ENCODE assay signal across 8 cellular contexts in the genomic region with DNA sequence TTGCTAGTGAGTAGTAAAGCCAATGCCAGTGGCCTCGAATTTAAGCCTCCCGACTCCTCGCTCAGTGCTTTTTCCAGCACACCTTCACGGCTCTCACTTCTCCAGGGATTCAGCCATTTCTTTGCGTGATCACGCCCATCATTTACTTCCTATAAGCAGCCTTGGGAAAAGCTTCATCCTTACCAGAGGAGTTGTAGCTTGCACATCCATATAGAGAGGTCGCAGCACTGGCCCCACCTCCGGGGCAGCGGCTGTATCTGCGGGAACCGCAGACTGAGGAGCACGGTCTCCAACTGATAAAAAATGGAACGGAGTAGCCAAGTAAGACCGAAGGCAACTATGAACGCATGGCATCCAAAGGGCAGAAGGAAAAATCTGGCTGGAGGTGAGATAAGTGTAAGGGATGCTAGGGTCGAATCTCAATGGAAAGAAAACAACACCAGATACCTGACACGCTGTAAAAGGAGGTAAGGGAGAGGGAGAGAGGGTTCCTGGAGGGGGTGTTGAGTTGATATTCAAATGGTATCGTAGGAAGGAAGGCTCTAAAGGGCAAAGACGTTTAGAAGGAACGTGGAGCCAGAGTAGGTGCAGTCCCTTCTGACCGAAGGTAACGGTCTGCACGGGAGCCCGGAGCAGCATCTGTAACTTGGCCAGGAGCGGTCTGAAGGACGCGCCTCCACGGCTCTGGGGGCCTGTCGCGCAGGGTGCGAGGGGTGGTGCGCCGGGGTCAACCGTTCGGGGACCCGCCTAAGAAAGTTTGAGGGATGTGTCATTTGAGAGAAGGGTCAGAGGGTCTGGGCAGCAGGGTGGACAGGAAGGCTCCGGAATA. TPM values are rescaled to one million over a fixed set of nuclear protein-coding genes. Genes with fewer than 3 reads are reported as not detected.
DNase-seq lines count a peak whose midpoint lies in the region; ATAC-seq, FAIRE-seq and TF ChIP-seq lines count a peak whose summit lies in the region.

No MANE protein-coding gene starts in this region.

- intact Hi-C loops in dorsolateral prefrontal cortex (cut with DNase I): loop anchor here (2.0 to 10.0 kb wide), 5 partner anchors 36 to 186 kb away; a partner anchor contains a TSS

- no peak overlapping the region for H2AK5ac ChIP-seq in mesendoderm (ENCODE audit: low read length)

- no peaks in the 10 kb centered on the region for H3K4me1 ChIP-seq in mesendoderm (ENCODE audit: control insufficient read depth, low read depth, low read length)

- H4K8ac ChIP-seq in mesendoderm (ENCODE audit: low read depth, low read length): no peak overlapping the region

- H3K27ac ChIP-seq in RWPE1 (peak overlapping the region; percentile 92), dorsolateral prefrontal cortex (peak overlapping the region in 58 of 59 donors; percentile 25 to 92 (median 83)), mesendoderm (ENCODE audit: low read depth, low read length) (peak overlapping the region; percentile 83)

- H3K79me1 ChIP-seq in mesendoderm (ENCODE audit: low read length): peaks cover 2% of the 10 kb centered on the region

- H3K36me3 ChIP-seq in mesendoderm (ENCODE audit: control insufficient read depth, insufficient read depth, low read length): no peaks in the 10 kb centered on the region

- H3K56ac ChIP-seq in mesendoderm (ENCODE audit: low read length): peak overlapping the region; percentile 83

- peak overlapping the region; percentile 98 for H3K9ac ChIP-seq in mesendoderm (ENCODE audit: low read length)

- H3K23ac ChIP-seq in mesendoderm (ENCODE audit: low read length): no peak overlapping the region

- no CpG with 5 or more reads among the region's 37 CpGs for WGBS in mesendoderm (ENCODE audit: extremely low coverage, insufficient coverage, low lambda C conversion rate)

- H3K79me2 ChIP-seq in mesendoderm (ENCODE audit: control insufficient read depth, insufficient read depth, low read length): peaks cover 1% of the 10 kb centered on the region

- peak; percentile 2 for DNase-seq in NCI-H1092 (lab: John Stamatoyannopoulos, UW)
- no peak for DNase-seq in NCI-H1092 treated with DMSO at 0.1 percent for 48 hours (lab: John Stamatoyannopoulos, UW)
- DNase-seq in RWPE1 (ENCODE audit: low spot score): peak; percentile 65
- peak in 1 of 10 donors; percentile 7 for DNase-seq in dorsolateral prefrontal cortex
- DNase-seq in mesendoderm: peak; percentile 34
- peak; percentile 24 for DNase-seq in urothelium cell line (ENCODE audit: low spot score)
- DNase-seq in mesenteric fat pad (ENCODE audit: low spot score): no peak

- H2BK5ac ChIP-seq in mesendoderm (ENCODE audit: low read length): no peak overlapping the region

- no peak overlapping the region for H4K5ac ChIP-seq in mesendoderm (ENCODE audit: low read length)

- no peak for TF ChIP-seq CTCF in RWPE1 (conservative IDR thresholded peaks at IDR 0.05; ENCODE audit: low read depth)
- TF ChIP-seq CTCF in dorsolateral prefrontal cortex (IDR thresholded peaks at IDR 0.05 in 54 of 56, conservative IDR thresholded peaks at IDR 0.05 in 2 of 56; ENCODE audit: low read depth in 1 of 56, partially characterized antibody in 56 of 56): no peak

- H3K27me3 ChIP-seq in dorsolateral prefrontal cortex (no peaks in the 10 kb centered on the region), mesendoderm (ENCODE audit: insufficient read depth, low read length, poor library complexity) (no peaks in the 10 kb centered on the region)

- H3K4me2 ChIP-seq in mesendoderm (ENCODE audit: low read length): peak overlapping the region; percentile 79

- H2BK120ac ChIP-seq in mesendoderm (ENCODE audit: low read depth, low read length): no peak overlapping the region

- H3K4ac ChIP-seq in mesendoderm (ENCODE audit: low read depth, low read length): peak overlapping the region; percentile 47

- CTCF ChIA-PET in RWPE1 (lab: Yijun Ruan, JAX): interaction anchor here (0.7 kb wide), 1 partner anchor 11 kb away, joined by 3 read pairs; no protein-coding TSS in a partner anchor

- no peak overlapping the region for H3K18ac ChIP-seq in mesendoderm (ENCODE audit: low read length)

- H3K4me3 ChIP-seq in dorsolateral prefrontal cortex (peak overlapping the region; percentile 71 to 100 (median 94)), mesendoderm (ENCODE audit: low read length) (peak overlapping the region; percentile 56)

- no peak overlapping the region for H2BK15ac ChIP-seq in mesendoderm (replicated peaks; ENCODE audit: low read depth)

- POLR2A ChIA-PET in RWPE1 (lab: Yijun Ruan, JAX; ENCODE audit: low non-redundant PET): interaction anchor here (0.8 kb wide), 1 partner anchor 387 kb away, joined by 3 read pairs; no protein-coding TSS in a partner anchor

- ATAC-seq in HG02763 (IDR thresholded peaks at IDR 0.05; ENCODE audit: unreplicated experiment): peak; percentile 12

- FAIRE-seq in urothelium cell line (lab: Jason Lieb, UNC): no peak

RNA-seq across cellular contexts. Expression of a gene that starts 0.6 kb away (rescaled TPM):
- total RNA-seq in dorsolateral prefrontal cortex (10 to 100 TPM; 39.8 to 78.0 (median 57.4) TPM), mesenteric fat pad (23.5 TPM)
- polyA plus RNA-seq in mesendoderm (2013, experiment 1 of 2): 10.9 TPM
- polyA plus RNA-seq in mesendoderm (2013, experiment 2 of 2): 10.8 TPM

RNA-seq across cellular contexts. Expression of a gene that starts 0.7 kb away (rescaled TPM):
- 10 to 100 TPM; 28.9 to 82.8 (median 51.8) TPM for total RNA-seq in dorsolateral prefrontal cortex
- polyA plus RNA-seq in mesendoderm (2013, experiment 1 of 2): 511 TPM
- polyA plus RNA-seq in mesendoderm (2013, experiment 2 of 2): 508 TPM
- total RNA-seq in mesenteric fat pad: 141 TPM

RNA-seq across cellular contexts. Expression of a gene that starts 33.8 kb away (rescaled TPM):
- total RNA-seq in dorsolateral prefrontal cortex (100 to 1,000 TPM in 116 of 120 experiments, 10 to 100 TPM in 4; 65.9 to 194 (median 135) TPM), mesenteric fat pad (126 TPM)
- 85.8 TPM for polyA plus RNA-seq in mesendoderm (2013, experiment 1 of 2)
- 78.6 TPM for polyA plus RNA-seq in mesendoderm (2013, experiment 2 of 2)

RNA-seq across cellular contexts. Expression of a gene that starts 33.8 kb away (rescaled TPM):
- total RNA-seq in dorsolateral prefrontal cortex: 10 to 100 TPM; 48.7 to 99.3 (median 72.3) TPM
- polyA plus RNA-seq in mesendoderm (2013, experiment 1 of 2): 171 TPM
- polyA plus RNA-seq in mesendoderm (2013, experiment 2 of 2): 168 TPM
- total RNA-seq in mesenteric fat pad: 73.4 TPM

RNA-seq across cellular contexts. Expression of a gene that starts 43.5 kb away (rescaled TPM):
- total RNA-seq in dorsolateral prefrontal cortex (100 to 1,000 TPM; 252 to 391 (median 313) TPM), mesenteric fat pad (269 TPM)
- polyA plus RNA-seq in mesendoderm (2013, experiment 1 of 2): 170 TPM
- 173 TPM for polyA plus RNA-seq in mesendoderm (2013, experiment 2 of 2)

Comparison
In these comparisons a context has a peak if more than half of its experiments do, and no peak if none do; other contexts are left out.
1. DNase-seq: peak in NCI-H1092 (single experiment), RWPE1 (single experiment), mesendoderm (single experiment) and urothelium cell line (single experiment); none in NCI-H1092 treated with DMSO at 0.1 percent for 48 hours (single experiment) and mesenteric fat pad (single experiment).
2. Peak in every context shown above with its lines, with median percentiles within 50 percentile points of each other: H3K27ac ChIP-seq.